Comparison of ENCODE assay signal across 15 cellular contexts in the genomic region with DNA sequence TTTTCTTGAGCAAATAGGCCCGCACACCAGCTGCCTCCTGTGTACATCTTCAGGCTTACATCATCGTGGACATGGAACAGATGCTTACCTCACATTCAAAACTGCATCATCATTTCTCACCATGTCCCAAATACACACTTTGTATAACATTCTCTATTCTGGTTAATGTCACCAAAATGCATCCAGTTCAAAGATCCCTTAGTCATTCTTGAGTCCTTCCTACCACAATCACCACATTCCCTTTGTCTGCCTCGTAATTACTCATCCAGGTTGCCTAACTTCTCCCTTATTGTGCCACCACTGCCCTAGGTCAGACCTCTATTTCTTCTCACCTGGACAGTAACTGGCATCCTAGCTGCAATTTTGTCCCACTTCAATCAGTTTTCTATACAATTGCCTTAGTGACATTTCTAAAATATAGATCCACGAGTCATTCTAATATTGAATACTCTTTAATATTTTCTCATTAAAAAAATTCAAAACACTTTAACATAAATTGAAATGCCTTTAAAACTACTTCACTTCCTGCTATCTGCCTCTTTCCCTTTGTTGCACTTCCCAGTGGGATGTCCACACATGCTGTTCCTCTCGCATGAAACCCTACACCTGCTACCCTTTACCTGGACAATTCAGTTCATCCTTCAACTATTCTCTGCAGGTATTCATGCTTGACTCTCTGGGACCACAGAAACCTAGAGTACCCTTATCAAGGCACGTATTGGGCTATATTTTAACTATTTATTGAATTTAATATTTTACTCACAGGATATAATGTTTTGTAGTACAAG.
DNase-seq lines count a peak whose midpoint lies in the region; ATAC-seq, FAIRE-seq and TF ChIP-seq lines count a peak whose summit lies in the region.
"Had no signal": no experiment of that assay in that cellular context is flagged by ENCODE, and none has a peak within 500 bp of the region (broad histone marks: within the 10 kb centered on the region; RNA-seq: fewer than 3 reads in every experiment).

No MANE protein-coding gene starts in this region.

- in situ Hi-C loops in HepG2 (cut with HindIII; ENCODE audit: extremely low pct_ligation_motif_present, low pct_unique_long_range_greater_than_20kb) = no loop called here

- no peak overlapping the region for H3K27ac ChIP-seq in HepG2 (ENCODE audit: extremely low read length, insufficient read depth, low read length)
- no peak overlapping the region for H3K27ac ChIP-seq in right lobe of liver
- H3K27ac ChIP-seq in Karpas-422 (ENCODE audit: low read length) = no peak overlapping the region
- H3K27ac ChIP-seq: uterus had no signal

- TF ChIP-seq POLR2A in HepG2 (IDR thresholded peaks at IDR 0.05; ENCODE audit: insufficient read depth in 1 of 2, low read depth in 2 of 2, low read length in 2 of 2) (no peak), right lobe of liver (IDR thresholded peaks at IDR 0.05) (no peak)

- no peak for ATAC-seq in HepG2
- ATAC-seq in right lobe of liver = no peak
- ATAC-seq in GM18870 (IDR thresholded peaks at IDR 0.05; ENCODE audit: unreplicated experiment) = no peak

- 2% methylated on average over 6 of the region's 6 CpGs for WGBS in HepG2 (ENCODE audit: low lambda C conversion rate)
- WGBS in right lobe of liver (ENCODE audit: insufficient coverage, low coverage, low lambda C conversion rate, missing lambda C conversion rate) = 68% methylated on average over 5 of the region's 6 CpGs

- BruUV-seq in HepG2 (replicated peaks; lab: Mats Ljungman, UMichigan) = no TSS peak

- no peaks in the 10 kb centered on the region for H3K36me3 ChIP-seq in HepG2 (replicated peaks in 1 of 2; ENCODE audit: control insufficient read depth in 1 of 2, insufficient read depth in 2 of 2, low read length in 2 of 2)
- H3K36me3 ChIP-seq in right lobe of liver = no peaks in the 10 kb centered on the region
- H3K36me3 ChIP-seq in Karpas-422 (ENCODE audit: insufficient read depth, low read length) = no peaks in the 10 kb centered on the region
- H3K36me3 ChIP-seq: uterus had no signal

- CTCF ChIA-PET in HepG2 (lab: Yijun Ruan, JAX; ENCODE audit: low intra/inter-chr PET ratio, low total read pairs) = no interaction called here

- H3K4me3 ChIP-seq in HepG2 (replicated peaks in 1 of 3; ENCODE audit: insufficient read depth in 1 of 3, low read depth in 2 of 3, low read length in 3 of 3) = no peak overlapping the region
- no peak overlapping the region for H3K4me3 ChIP-seq in right lobe of liver
- no peak overlapping the region for H3K4me3 ChIP-seq in epithelial cell of esophagus (ENCODE audit: low read length)
- no peak overlapping the region for H3K4me3 ChIP-seq in Karpas-422 (ENCODE audit: low read length)
- H3K4me3 ChIP-seq: uterus had no signal

- TF ChIP-seq CTCF in HepG2 (CRISPR knock-in tag; IDR thresholded peaks at IDR 0.05) (no peak), right lobe of liver (IDR thresholded peaks at IDR 0.05) (no peak), epithelial cell of esophagus (IDR thresholded peaks at IDR 0.05; ENCODE audit: insufficient read depth, low read depth, low read length, missing control alignments) (no peak)

- no peak for FAIRE-seq in HepG2 (lab: Jason Lieb, UNC)
- FAIRE-seq: endothelial cell of umbilical vein, HTR-8/SVneo had no signal

- no peak overlapping the region for H3K4me2 ChIP-seq in HepG2 (ENCODE audit: low read depth, low read length)
- H3K4me2 ChIP-seq in Karpas-422 (ENCODE audit: low read depth, low read length, poor library complexity, severe bottlenecking) = no peak overlapping the region

- TF ChIP-seq RAD21 in HepG2 (CRISPR knock-in tag; IDR thresholded peaks at IDR 0.05) = no peak

- H3K4me1 ChIP-seq in HepG2 (ENCODE audit: insufficient read depth, low read length) (no peaks in the 10 kb centered on the region), right lobe of liver (no peaks in the 10 kb centered on the region), Karpas-422 (ENCODE audit: low read length) (no peaks in the 10 kb centered on the region)
- H3K4me1 ChIP-seq: uterus had no signal

- H4K20me1 ChIP-seq in HepG2 (ENCODE audit: insufficient read depth, low read length) = no peaks in the 10 kb centered on the region
- H4K20me1 ChIP-seq in Karpas-422 (ENCODE audit: insufficient read depth, low read depth, low read length) = no peaks in the 10 kb centered on the region

- no peaks in the 10 kb centered on the region for H3K27me3 ChIP-seq in HepG2 (ENCODE audit: control insufficient read depth in 1 of 2, insufficient read depth in 2 of 2, low read length in 2 of 2)
- no peaks in the 10 kb centered on the region for H3K27me3 ChIP-seq in right lobe of liver
- H3K27me3 ChIP-seq in Karpas-422 (ENCODE audit: low read length) = no peaks in the 10 kb centered on the region
- H3K27me3 ChIP-seq: uterus had no signal

- DNase-seq in HepG2 (ENCODE audit: low spot score) (no peak), right lobe of liver (no peak), OCI-M1 (lab: John Stamatoyannopoulos, UW) (peak; percentile 30), epithelial cell of esophagus (ENCODE audit: low read depth) (peak; percentile 87), hippocampal formation (lab: John Stamatoyannopoulos, UW) (no peak), dedifferentiated amniotic fluid mesenchymal stem cell (ENCODE audit: extremely low spot score) (no peak), Karpas-422 (no peak)
- DNase-seq: activated effector memory CD4-positive, alpha-beta T cell treated with Interleukin-2 at 50 U/mL for 16 hours; H7; NCI-H2029; stimulated activated CD4-positive, alpha-beta T cell treated with anti-CD3 and anti-CD28 coated beads, Interleukin-1b, Interleukin-23, amount 100 ng/mL, for 48 hours; uterus had no signal

- POLR2A ChIA-PET in HepG2 (lab: Yijun Ruan, JAX) = no interaction called here

- no peak overlapping the region for H3K9ac ChIP-seq in HepG2 (ENCODE audit: insufficient read depth, low read depth, low read length)
- no peak overlapping the region for H3K9ac ChIP-seq in Karpas-422 (ENCODE audit: low read length)

- TF ChIP-seq EP300 in HepG2 (IDR thresholded peaks at IDR 0.05; ENCODE audit: low read depth in 2 of 2, low read length in 2 of 2) (no peak), HepG2 (CRISPR knock-in tag; IDR thresholded peaks at IDR 0.05; ENCODE audit: borderline replicate concordance) (no peak)

- intact Hi-C loops in HepG2 (cut with micrococcal nuclease; ENCODE audit: unreplicated experiment) = no loop called here
- intact Hi-C loops in right lobe of liver (cut with DNase I) = no loop called here

- no peaks in the 10 kb centered on the region for H3K9me3 ChIP-seq in HepG2 (ENCODE audit: low read length)
- H3K9me3 ChIP-seq in right lobe of liver = no peaks in the 10 kb centered on the region
- H3K9me3 ChIP-seq in Karpas-422 (ENCODE audit: low read length) = no peaks in the 10 kb centered on the region
- H3K9me3 ChIP-seq: uterus had no signal

- no peaks in the 10 kb centered on the region for H3K9me2 ChIP-seq in Karpas-422 (replicated peaks; ENCODE audit: insufficient read depth, low read length)

- H3K79me2 ChIP-seq in HepG2 (ENCODE audit: insufficient read depth, low read length) = no peaks in the 10 kb centered on the region
- H3K79me2 ChIP-seq in Karpas-422 (ENCODE audit: low read length) = no peaks in the 10 kb centered on the region

- no peak overlapping the region for H2AFZ ChIP-seq in HepG2 (ENCODE audit: low read length)
- no peak overlapping the region for H2AFZ ChIP-seq in Karpas-422 (ENCODE audit: low read length)

TF ChIP-seq in HepG2, 621 proteins besides CTCF, POLR2A, EP300 and RAD21:
- TF ChIP-seq NFIC (IDR thresholded peaks at IDR 0.05; ENCODE audit: low read length) = no peak
- 0 out of 2 replicates have a peak, but pooled peaks have one; percentile 2 for TF ChIP-seq NFE2L2 (IDR thresholded peaks at IDR 0.05; ENCODE audit: low read length)

Comparison
In these comparisons a context has a peak if more than half of its experiments do, and no peak if none do; other contexts are left out.
1. DNase-seq: peak in OCI-M1 (single experiment) and epithelial cell of esophagus (single experiment); none in HepG2 (single experiment), right lobe of liver (0 of 3), hippocampal formation (0 of 2), dedifferentiated amniotic fluid mesenchymal stem cell (single experiment) and Karpas-422 (single experiment).